9 cellular contexts compared by ENCODE assay signal in the genomic region with DNA sequence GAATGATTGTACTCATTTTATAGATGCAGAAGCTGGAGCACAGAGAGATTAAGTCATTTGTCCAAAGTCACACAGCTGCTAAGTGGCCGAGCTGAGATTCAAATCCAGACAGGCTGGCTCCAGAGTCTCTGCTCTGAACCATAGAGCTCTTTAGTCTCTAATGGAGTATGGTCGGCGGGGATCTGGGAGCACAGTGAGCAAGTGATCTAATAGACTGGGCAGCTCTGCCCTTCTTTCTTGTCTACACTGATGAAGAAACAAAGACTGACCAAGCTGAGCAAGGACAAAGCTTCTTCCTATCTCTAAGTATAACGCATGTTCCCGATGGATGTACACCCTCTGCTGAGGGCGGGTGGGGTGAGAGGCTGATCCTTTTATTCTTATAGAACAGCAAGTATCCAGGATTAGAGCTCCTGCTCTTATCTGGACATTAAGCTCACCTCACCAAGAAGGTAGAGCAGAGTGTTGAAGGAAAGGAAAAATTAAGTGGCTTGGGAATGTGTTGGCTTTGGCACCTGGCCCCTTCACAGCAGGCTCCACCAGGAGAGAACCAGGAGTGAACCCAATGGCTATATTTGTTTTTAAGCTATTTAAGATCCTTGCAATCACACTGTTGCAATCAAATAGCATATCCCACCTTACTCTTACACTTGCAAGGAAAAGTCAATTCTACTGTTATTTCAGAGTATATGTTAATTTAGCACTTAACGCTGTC.
DNase-seq lines count a peak whose midpoint lies in the region; ATAC-seq and TF ChIP-seq lines count a peak whose summit lies in the region.
"Had no signal": no experiment of that assay in that cellular context is flagged by ENCODE, and none has a peak within 500 bp of the region (broad histone marks: within the 10 kb centered on the region; RNA-seq: fewer than 3 reads in every experiment).

No MANE protein-coding gene starts in this region.

- H3K27ac Mint-ChIP-seq in CD8-positive, alpha-beta memory T cell, result peak overlapping the region; percentile 69 to 99 (median 98)

- H3K4me2 ChIP-seq in Loucy (ENCODE audit: low read depth, low read length, poor library complexity, severe bottlenecking), result peak overlapping the region; percentile 96

- peak overlapping the region; percentile 99 for H3K9ac ChIP-seq in Loucy (ENCODE audit: low read depth, low read length, poor library complexity, severe bottlenecking)
- H3K9ac ChIP-seq in colonic mucosa (ENCODE audit: low read depth in 2 of 2, low read length in 2 of 2), result peak overlapping the region; percentile 8 to 71

- H3K4me1 ChIP-seq in CD8-positive, alpha-beta memory T cell (ENCODE audit: insufficient read depth, low read length), result peaks cover 22% of the 10 kb centered on the region
- peaks cover 82% of the 10 kb centered on the region for H3K4me1 ChIP-seq in Loucy (ENCODE audit: insufficient read depth, low read length, poor library complexity, severe bottlenecking)
- peaks cover 8% of the 10 kb centered on the region for H3K4me1 ChIP-seq in colonic mucosa
- H3K4me1 ChIP-seq in ovary (ENCODE audit: insufficient read depth), result peaks cover 21% of the 10 kb centered on the region

- no peak overlapping the region for H2AFZ ChIP-seq in Loucy (ENCODE audit: low read length)

- no peak for TF ChIP-seq EP300 in ovary (IDR thresholded peaks at IDR 0.05)

- peak overlapping the region; percentile 97 for H3K4me3 ChIP-seq in CD8-positive, alpha-beta memory T cell (ENCODE audit: low read length)
- peak overlapping the region; percentile 91 for H3K4me3 ChIP-seq in Loucy (ENCODE audit: low read length, poor library complexity, severe bottlenecking)
- peak overlapping the region; percentile 60 for H3K4me3 ChIP-seq in colonic mucosa
- peak overlapping the region; percentile 9 for H3K4me3 ChIP-seq in ovary
- H3K4me3 ChIP-seq: cardiac muscle cell had no signal

- no peaks in the 10 kb centered on the region for H3K9me2 ChIP-seq in Loucy (replicated peaks; ENCODE audit: low read depth, low read length)

- intact Hi-C loops in colonic mucosa (cut with DNase I), result no loop called here
- intact Hi-C loops in ovary (cut with DNase I), result no loop called here

- peak overlapping the region; percentile 92 for H3K27ac ChIP-seq in CD8-positive, alpha-beta memory T cell (ENCODE audit: low read depth, low read length)
- H3K27ac ChIP-seq in colonic mucosa, result peak overlapping the region; percentile 60
- H3K27ac ChIP-seq in ovary, result peak overlapping the region in 1 of 2 donors; percentile 42
- H3K27ac ChIP-seq: cardiac muscle cell had no signal

- no peak for TF ChIP-seq POLR2A in ovary (IDR thresholded peaks at IDR 0.05)

- no peaks in the 10 kb centered on the region for H3K27me3 ChIP-seq in CD8-positive, alpha-beta memory T cell (ENCODE audit: insufficient read depth, low read length, poor library complexity, severe bottlenecking)
- H3K27me3 ChIP-seq in Loucy (ENCODE audit: insufficient read depth, low read length, poor library complexity, severe bottlenecking), result no peaks in the 10 kb centered on the region
- H3K27me3 ChIP-seq in colonic mucosa, result no peaks in the 10 kb centered on the region
- H3K27me3 ChIP-seq in ovary, result no peaks in the 10 kb centered on the region

- no peak for TF ChIP-seq CTCF in Loucy (conservative IDR thresholded peaks at IDR 0.05; ENCODE audit: low read length)
- no peak for TF ChIP-seq CTCF in colonic mucosa (IDR thresholded peaks at IDR 0.05)
- TF ChIP-seq CTCF in ovary (IDR thresholded peaks at IDR 0.05), result no peak

- H3K79me2 ChIP-seq in Loucy (ENCODE audit: insufficient read depth, low read length), result peaks cover 97% of the 10 kb centered on the region

- POLR2A ChIA-PET in CD8-positive, alpha-beta memory T cell (lab: Charles Lee), result interaction anchor here (1.0 to 5.9 kb wide), 8 partner anchors 8 to 234 kb away, joined by 3 to 69 read pairs (median 12); no protein-coding TSS in a partner anchor

- H3K9me3 Mint-ChIP-seq in CD8-positive, alpha-beta memory T cell, result no peaks in the 10 kb centered on the region

- CTCF ChIA-PET in CD8-positive, alpha-beta memory T cell (lab: Charles Lee), result interaction anchor here (0.8 to 6.2 kb wide), 22 partner anchors 9 to 348 kb away, joined by 3 to 82 read pairs (median 4); no protein-coding TSS in a partner anchor

- peaks cover 39% of the 10 kb centered on the region for H3K36me3 ChIP-seq in CD8-positive, alpha-beta memory T cell (ENCODE audit: insufficient read depth, low read length)
- H3K36me3 ChIP-seq in Loucy (ENCODE audit: insufficient read depth, low read length) (peaks cover 7% of the 10 kb centered on the region), colonic mucosa (no peaks in the 10 kb centered on the region), ovary (no peaks in the 10 kb centered on the region)
- H3K36me3 ChIP-seq: cardiac muscle cell had no signal

- peak in 1 of 5 donors; percentile 6 for DNase-seq in CD8-positive, alpha-beta memory T cell
- DNase-seq in colonic mucosa (no peak), ovary (no peak), NK-92 (lab: John Stamatoyannopoulos, UW; ENCODE audit: unreplicated experiment) (no peak), NCI-H1105 treated with DMSO at 0.1 percent for 48 hours (lab: John Stamatoyannopoulos, UW) (no peak)

- H4K20me1 ChIP-seq in Loucy (ENCODE audit: insufficient read depth, low read length, poor library complexity, severe bottlenecking), result peaks cover 82% of the 10 kb centered on the region

- ATAC-seq in HG03108 (IDR thresholded peaks at IDR 0.05; ENCODE audit: unreplicated experiment), result no peak
- ATAC-seq in GM19455 (IDR thresholded peaks at IDR 0.05; ENCODE audit: unreplicated experiment), result no peak

- peak overlapping the region; percentile 95 to 100 (median 98) for H3K4me3 Mint-ChIP-seq in CD8-positive, alpha-beta memory T cell

- no peaks in the 10 kb centered on the region for H3K9me3 ChIP-seq in CD8-positive, alpha-beta memory T cell (ENCODE audit: low read length)
- H3K9me3 ChIP-seq in Loucy (ENCODE audit: insufficient read depth, low read depth, low read length), result no peaks in the 10 kb centered on the region
- H3K9me3 ChIP-seq in colonic mucosa, result no peaks in the 10 kb centered on the region
- no peaks in the 10 kb centered on the region for H3K9me3 ChIP-seq in ovary

- no peaks in the 10 kb centered on the region for H3F3A ChIP-seq in Loucy (ENCODE audit: low read depth)

- peaks cover 0 to 2% of the 10 kb centered on the region in 2 donors for H3K27me3 Mint-ChIP-seq in CD8-positive, alpha-beta memory T cell

- 29 to 44% (median 36%) methylated on average over 7 of the region's 7 CpGs for WGBS in ovary, 3 donors

- H3K4me1 Mint-ChIP-seq in CD8-positive, alpha-beta memory T cell, result peaks cover 39 to 45% (median 43%) of the 10 kb centered on the region in 3 donors

- peaks cover 58 to 89% (median 62%) of the 10 kb centered on the region in 3 donors for H3K36me3 Mint-ChIP-seq in CD8-positive, alpha-beta memory T cell

Comparison
In these comparisons a context has a peak if more than half of its experiments do, and no peak if none do; other contexts are left out.
1. H3K4me3 ChIP-seq: peak in every context shown above with its lines; median percentile 97 in CD8-positive, alpha-beta memory T cell; 91 in Loucy; 60 in colonic mucosa; 9 in ovary.